37 cellular contexts compared by ENCODE assay signal in genomic region chr1:159973350-159973940, GRCh38. TPM values are rescaled to one million over a fixed set of nuclear protein-coding genes. Genes with fewer than 3 reads are reported as not detected.
"Had no signal": no experiment of that assay in that cellular context is flagged by ENCODE, and none has a peak within 500 bp of the region (broad histone marks: within the 10 kb centered on the region; RNA-seq: fewer than 3 reads in every experiment).

No MANE protein-coding gene starts in this region.

- DNase-seq: activated CD4-positive, alpha-beta T cell treated with anti-CD3 and anti-CD28 coated beads for 1 hour; activated CD4-positive, alpha-beta T cell treated with anti-CD3 and anti-CD28 coated beads for 4 hours; activated CD4-positive, alpha-beta T cell treated with anti-CD3 and anti-CD28 coated beads, Interleukin-2, amount 10 ng/mL, durations not matched to agents 7 days and 5 days; activated CD4-positive, alpha-beta T cell treated with anti-CD3 and anti-CD28 coated beads, Interleukin-2, amount 50 U/mL, for 4 hours; activated CD8-positive, alpha-beta memory T cell treated with anti-CD3 and anti-CD28 coated beads for 24 hours; activated CD8-positive, alpha-beta memory T cell treated with anti-CD3 and anti-CD28 coated beads, Interleukin-2, amount 50 U/mL, for 4 hours; activated CD8-positive, alpha-beta T cell treated with anti-CD3 and anti-CD28 coated beads for 36 hours; activated gamma-delta T cell; activated naive CD4-positive, alpha-beta T cell; activated naive CD4-positive, alpha-beta T cell treated with anti-CD3 and anti-CD28 coated beads, Interleukin-2, amount 10 ng/mL, durations not matched to agents 7 days and 5 days; activated naive CD8-positive, alpha-beta T cell treated with anti-CD3 and anti-CD28 coated beads, Interleukin-2, amount 10 ng/mL, durations not matched to agents 7 days and 5 days; activated T-cell treated with anti-CD3 and anti-CD28 coated beads for 4 hours; activated T-cell treated with anti-CD3 and anti-CD28 coated beads, Interleukin-2, amount 50 U/mL, for 24 hours; activated T-cell treated with anti-CD3 and anti-CD28 coated beads, Interleukin-2, amount 50 U/mL, for 72 hours; anterior cingulate cortex; brain microvascular endothelial cell; caudate nucleus; effector CD8-positive, alpha-beta T cell; esophagus squamous epithelium; foreskin melanocyte; T-helper 1 cell; T-helper 17 cell; T1000 had no signal

- FAIRE-seq: astrocyte, colon, endometrium, endothelial cell of umbilical vein had no signal

- H3K4me3 Mint-ChIP-seq: activated CD4-positive, alpha-beta T cell treated with anti-CD3 and anti-CD28 coated beads, Interleukin-2, amount 10 ng/mL, durations not matched to agents 7 days and 5 days; activated CD8-positive, alpha-beta T cell treated with anti-CD3 and anti-CD28 coated beads for 36 hours; activated naive CD4-positive, alpha-beta T cell treated with anti-CD3 and anti-CD28 coated beads, Interleukin-2, amount 10 ng/mL, durations not matched to agents 7 days and 5 days; activated naive CD8-positive, alpha-beta T cell treated with anti-CD3 and anti-CD28 coated beads, Interleukin-2, amount 10 ng/mL, durations not matched to agents 7 days and 5 days; activated T-cell treated with anti-CD3 and anti-CD28 coated beads, Interleukin-2, amount 50 U/mL, for 24 hours; activated T-cell treated with anti-CD3 and anti-CD28 coated beads, Interleukin-2, amount 50 U/mL, for 72 hours; T-helper 17 cell; T-helper 2 cell treated with Interferon-gamma antibody and Interleukin-4, amounts not matched to agents 5 μg/mL and 100 μg/mL, for 36 hours; WTC11 had no signal

- H3K4me1 Mint-ChIP-seq: activated CD4-positive, alpha-beta T cell treated with anti-CD3 and anti-CD28 coated beads, Interleukin-2, amount 10 ng/mL, durations not matched to agents 7 days and 5 days; activated naive CD4-positive, alpha-beta T cell treated with anti-CD3 and anti-CD28 coated beads, Interleukin-2, amount 10 ng/mL, durations not matched to agents 7 days and 5 days; activated naive CD8-positive, alpha-beta T cell treated with anti-CD3 and anti-CD28 coated beads, Interleukin-2, amount 10 ng/mL, durations not matched to agents 7 days and 5 days; WTC11 had no signal

- H3K27ac ChIP-seq: brain microvascular endothelial cell, epithelial cell of prostate, esophagus squamous epithelium, gastroesophageal sphincter had no signal

- H3K9me3 Mint-ChIP-seq: activated CD4-positive, alpha-beta T cell treated with anti-CD3 and anti-CD28 coated beads, Interleukin-2, amount 10 ng/mL, durations not matched to agents 7 days and 5 days; activated CD8-positive, alpha-beta T cell treated with anti-CD3 and anti-CD28 coated beads for 36 hours; activated naive CD4-positive, alpha-beta T cell treated with anti-CD3 and anti-CD28 coated beads, Interleukin-2, amount 10 ng/mL, durations not matched to agents 7 days and 5 days; activated naive CD4-positive, alpha-beta T cell treated with anti-CD3 and anti-CD28 coated beads, Interleukin-2, amount 50 U/mL, for 72 hours; activated naive CD8-positive, alpha-beta T cell treated with anti-CD3 and anti-CD28 coated beads, Interleukin-2, amount 10 ng/mL, durations not matched to agents 7 days and 5 days; activated T-cell treated with anti-CD3 and anti-CD28 coated beads, Interleukin-2, amount 50 U/mL, for 24 hours; activated T-cell treated with anti-CD3 and anti-CD28 coated beads, Interleukin-2, amount 50 U/mL, for 72 hours; T-helper 2 cell treated with Interferon-gamma antibody and Interleukin-4, amounts not matched to agents 5 μg/mL and 100 μg/mL, for 36 hours; WTC11 had no signal

- H3K27ac Mint-ChIP-seq: activated CD4-positive, alpha-beta T cell treated with anti-CD3 and anti-CD28 coated beads, Interleukin-2, amount 10 ng/mL, durations not matched to agents 7 days and 5 days; activated CD8-positive, alpha-beta T cell treated with anti-CD3 and anti-CD28 coated beads for 36 hours; activated naive CD4-positive, alpha-beta T cell treated with anti-CD3 and anti-CD28 coated beads, Interleukin-2, amount 10 ng/mL, durations not matched to agents 7 days and 5 days; activated naive CD4-positive, alpha-beta T cell treated with anti-CD3 and anti-CD28 coated beads, Interleukin-2, amount 50 U/mL, for 72 hours; activated naive CD8-positive, alpha-beta T cell treated with anti-CD3 and anti-CD28 coated beads, Interleukin-2, amount 10 ng/mL, durations not matched to agents 7 days and 5 days; activated T-cell treated with anti-CD3 and anti-CD28 coated beads, Interleukin-2, amount 50 U/mL, for 24 hours; activated T-cell treated with anti-CD3 and anti-CD28 coated beads, Interleukin-2, amount 50 U/mL, for 72 hours; T-helper 17 cell; T-helper 2 cell treated with Interferon-gamma antibody and Interleukin-4, amounts not matched to agents 5 μg/mL and 100 μg/mL, for 36 hours; WTC11 had no signal

- ATAC-seq: activated CD8-positive, alpha-beta T cell treated with anti-CD3 and anti-CD28 coated beads for 36 hours; activated naive CD4-positive, alpha-beta T cell treated with anti-CD3 and anti-CD28 coated beads, Interleukin-2, amount 50 U/mL, for 72 hours; activated T-cell treated with anti-CD3 and anti-CD28 coated beads, Interleukin-2, amount 50 U/mL, for 72 hours; gastroesophageal sphincter; T-helper 17 cell; WTC11 had no signal

- H3K36me3 Mint-ChIP-seq: activated naive CD4-positive, alpha-beta T cell treated with anti-CD3 and anti-CD28 coated beads, Interleukin-2, amount 10 ng/mL, durations not matched to agents 7 days and 5 days; activated naive CD4-positive, alpha-beta T cell treated with anti-CD3 and anti-CD28 coated beads, Interleukin-2, amount 50 U/mL, for 72 hours; activated naive CD8-positive, alpha-beta T cell treated with anti-CD3 and anti-CD28 coated beads, Interleukin-2, amount 10 ng/mL, durations not matched to agents 7 days and 5 days; WTC11 had no signal

- H3K4me3 ChIP-seq: esophagus squamous epithelium, gastroesophageal sphincter had no signal

RNA-seq across cellular contexts. Expression of gene SLAMF9, which starts 19.4 kb away (rescaled TPM):
- total RNA-seq: activated CD4-positive, alpha-beta T cell treated with anti-CD3 and anti-CD28 coated beads, Interleukin-2, amount 10 ng/mL, durations not matched to agents 7 days and 5 days; activated CD8-positive, alpha-beta T cell treated with anti-CD3 and anti-CD28 coated beads for 36 hours; activated naive CD4-positive, alpha-beta T cell treated with anti-CD3 and anti-CD28 coated beads, Interleukin-2, amount 50 U/mL, for 72 hours; activated naive CD8-positive, alpha-beta T cell treated with anti-CD3 and anti-CD28 coated beads, Interleukin-2, amount 10 ng/mL, durations not matched to agents 7 days and 5 days; activated T-cell treated with anti-CD3 and anti-CD28 coated beads, Interleukin-2, amount 50 U/mL, for 72 hours; chondrocyte; dermis microvascular lymphatic vessel endothelial cell; endothelial cell of umbilical vein; fibroblast of lung; fibroblast of villous mesenchyme; gastroesophageal sphincter; glomerular endothelial cell; T-helper 17 cell; WTC11 had no signal

RNA-seq across cellular contexts. Expression of gene IGSF9, which starts 28.0 kb away (rescaled TPM):
- total RNA-seq: activated CD4-positive, alpha-beta T cell treated with anti-CD3 and anti-CD28 coated beads, Interleukin-2, amount 10 ng/mL, durations not matched to agents 7 days and 5 days; activated naive CD4-positive, alpha-beta T cell treated with anti-CD3 and anti-CD28 coated beads, Interleukin-2, amount 50 U/mL, for 72 hours; activated naive CD8-positive, alpha-beta T cell treated with anti-CD3 and anti-CD28 coated beads, Interleukin-2, amount 10 ng/mL, durations not matched to agents 7 days and 5 days; chondrocyte; dermis microvascular lymphatic vessel endothelial cell; fibroblast of villous mesenchyme had no signal
